In the genomic region with DNA sequence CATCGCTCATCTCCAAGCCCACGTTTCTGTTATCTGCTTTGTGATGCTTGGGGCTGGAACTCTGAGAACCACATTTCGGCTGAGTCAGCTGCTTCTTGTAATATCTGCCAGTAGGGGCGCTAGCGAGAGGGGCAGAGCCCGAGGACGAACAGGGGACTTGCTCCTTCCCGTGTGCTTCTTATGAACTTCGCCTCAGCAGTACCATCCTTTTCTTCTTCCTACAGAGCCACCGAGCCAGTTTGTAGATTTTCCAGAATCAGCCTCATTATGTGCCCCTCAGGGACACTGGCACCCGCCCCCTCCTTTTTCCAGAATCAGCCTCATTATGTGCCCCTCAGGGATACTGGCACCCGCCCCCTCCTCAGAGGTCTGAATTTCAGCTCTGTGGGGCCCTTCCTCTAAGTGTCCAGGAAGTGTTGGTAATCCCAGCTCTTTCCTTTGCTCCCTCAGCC, we compare ENCODE assay signal across 8 cellular contexts.
DNase-seq lines count a peak whose midpoint lies in the region; ATAC-seq and TF ChIP-seq lines count a peak whose summit lies in the region.

No MANE protein-coding gene starts in this region.

- H3K27ac ChIP-seq in psoas muscle = no peak overlapping the region

- CTCF ChIA-PET in AG04449 (lab: Yijun Ruan, JAX) = interaction anchor here (1.0 to 1.7 kb wide), 2 partner anchors 9 to 12 kb away, joined by 3 to 4 read pairs; no protein-coding TSS in a partner anchor

- H3K36me3 ChIP-seq in psoas muscle (ENCODE audit: insufficient read depth in 1 of 2, low read depth in 1 of 2) = no peaks in the 10 kb centered on the region

- H3K27me3 ChIP-seq in psoas muscle (ENCODE audit: insufficient read depth in 3 of 3, low read length in 2 of 3) = no peaks in the 10 kb centered on the region

- TF ChIP-seq CTCF in AG04449 (IDR thresholded peaks at IDR 0.05; ENCODE audit: insufficient read depth, low read length, missing control alignments) (peak; percentile 62), foreskin fibroblast (IDR thresholded peaks at IDR 0.05; ENCODE audit: low read depth, low read length) (peak; percentile 41), psoas muscle (IDR thresholded peaks at IDR 0.05) (peak; percentile 44)

- no peaks in the 10 kb centered on the region for H3K4me1 ChIP-seq in psoas muscle

- ATAC-seq in GM18502 (IDR thresholded peaks at IDR 0.05; ENCODE audit: poor library complexity, unreplicated experiment) (peak; percentile 83), HG02970 (IDR thresholded peaks at IDR 0.05; ENCODE audit: low FRiP score, unreplicated experiment) (peak; percentile 80), psoas muscle (peak in 2 of 4 donors; percentile 47 to 51)

- no peak overlapping the region for H3K4me3 ChIP-seq in AG04449 (ENCODE audit: low read depth, low read length)
- no peak overlapping the region for H3K4me3 ChIP-seq in foreskin fibroblast (ENCODE audit: low read depth in 1 of 2, low read length in 2 of 2)
- no peak overlapping the region for H3K4me3 ChIP-seq in psoas muscle

- H3K9me3 ChIP-seq in psoas muscle = no peaks in the 10 kb centered on the region

- WGBS in psoas muscle, 3 donors = 20 to 27% (median 24%) methylated on average over 12 of the region's 12 CpGs

- no peak for DNase-seq in AG04449 (ENCODE audit: low read depth, low spot score)
- DNase-seq in NOMO-1 treated with DMSO at 0.1 percent for 48 hours (lab: John Stamatoyannopoulos, UW; ENCODE audit: unreplicated experiment) = peak; percentile 42
- peak; percentile 68 for DNase-seq in activated CD8-positive, alpha-beta memory T cell treated with anti-CD3 and anti-CD28 coated beads, Interleukin-2, amount 50 U/mL, for 48 hours
- peak in 1 of 2 donors; percentile 2 for DNase-seq in foreskin fibroblast
- DNase-seq in psoas muscle = peak in 1 of 2 donors; percentile 51
- no peak for DNase-seq in DMS79 (lab: John Stamatoyannopoulos, UW)

- POLR2A ChIA-PET in AG04449 (lab: Yijun Ruan, JAX) = no interaction called here

- intact Hi-C loops in psoas muscle (cut with DNase I) = no loop called here

Comparison
In these comparisons a context has a peak if more than half of its experiments do, and no peak if none do; other contexts are left out.
1. DNase-seq: peak in NOMO-1 treated with DMSO at 0.1 percent for 48 hours (single experiment) and activated CD8-positive, alpha-beta memory T cell treated with anti-CD3 and anti-CD28 coated beads, Interleukin-2, amount 50 U/mL, for 48 hours (single experiment); none in AG04449 (single experiment) and DMS79 (single experiment).
2. Peak in every context shown above with its lines, with median percentiles within 50 percentile points of each other: CTCF ChIP-seq.